ENCODE assay signal across 8 cellular contexts in the genomic region with DNA sequence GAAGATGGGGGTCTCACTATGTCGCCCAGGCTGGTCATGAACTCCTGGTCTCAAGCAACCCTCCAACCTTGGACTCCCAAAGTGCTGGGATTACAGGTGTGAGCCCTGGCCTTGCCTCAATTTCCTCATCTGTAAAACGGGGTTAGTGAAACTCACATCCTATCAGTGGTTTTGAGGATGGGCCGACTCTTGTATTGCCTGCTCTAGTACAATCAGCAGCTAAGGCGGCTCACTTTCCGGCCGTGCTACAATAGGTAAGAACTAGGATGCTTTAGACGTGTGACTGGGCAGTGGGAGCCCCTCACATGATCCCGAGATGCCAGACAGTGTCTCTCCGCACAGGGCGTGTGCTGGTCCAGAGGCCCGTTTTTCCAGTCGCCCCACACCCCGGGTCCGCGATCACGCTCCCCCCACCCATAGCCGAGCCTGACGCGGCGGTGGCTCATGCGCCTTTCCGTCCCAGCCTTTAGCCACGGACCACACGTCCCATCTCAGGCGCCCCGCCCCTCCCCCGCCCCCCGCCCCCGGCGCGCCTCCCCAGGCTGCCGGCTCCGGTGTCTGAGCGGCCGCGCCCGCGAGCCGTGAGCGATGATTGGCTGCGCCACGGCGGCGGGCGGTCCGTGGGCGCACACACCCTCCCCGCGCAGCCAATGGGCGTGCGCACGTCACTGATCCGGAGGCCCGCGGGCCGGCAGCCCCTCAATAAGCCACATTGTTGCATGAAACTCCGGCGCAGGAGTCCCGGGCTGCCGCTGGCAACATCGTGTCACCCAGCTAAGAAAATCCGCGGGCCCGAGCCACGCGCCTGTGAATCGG. TPM values are rescaled to one million over a fixed set of nuclear protein-coding genes. Genes with fewer than 3 reads are reported as not detected.
A peak's percentile ranks its signal among the peaks of the same experiment; 100 is the strongest.
DNase-seq lines count a peak whose midpoint lies in the region; ATAC-seq, FAIRE-seq and TF ChIP-seq lines count a peak whose summit lies in the region.

TSS of gene HK2 (plus strand) at position 710 of the 816 bp plus-strand sequence. CDS start 454 bp downstream, outside the sequence.

- H3K9me3 ChIP-seq in A549 = no peaks in the 10 kb centered on the region

- H3K4me2 ChIP-seq in A549 = peak within 1 kb of the TSS; percentile 88

- FAIRE-seq in A549 (lab: Jason Lieb, UNC) = no peak

- H3K4me3 ChIP-seq in A549 (peak within 1 kb of the TSS; percentile 47), kidney epithelial cell (ENCODE audit: low read depth, low read length) (peak within 1 kb of the TSS; percentile 67)

- H3K36me3 ChIP-seq in kidney epithelial cell (ENCODE audit: control insufficient read depth, insufficient read depth, low read length) = no peaks in the 10 kb centered on the region

- ATAC-seq in A549 = peak; percentile 80 to 88
- ATAC-seq in GM18511 (IDR thresholded peaks at IDR 0.05; ENCODE audit: unreplicated experiment) = peak; percentile 79
- peak; percentile 75 for ATAC-seq in HG02981 (IDR thresholded peaks at IDR 0.05; ENCODE audit: unreplicated experiment)

- TF ChIP-seq RAD21 in A549 (conservative IDR thresholded peaks at IDR 0.05 in 1 of 2, IDR thresholded peaks at IDR 0.05 in 1 of 2) = no peak

- POLR2A ChIA-PET in A549 (lab: Yijun Ruan, JAX) = interaction anchor here (0.6 kb wide), 1 partner anchor 117 kb away, joined by 4 read pairs; no protein-coding TSS in a partner anchor

- H3K4me1 ChIP-seq in A549 = peaks cover 7% of the 10 kb centered on the region; the same call in 1 of the 3 replicates

- no peak for TF ChIP-seq POLR2A in A549 (IDR thresholded peaks at IDR 0.05; ENCODE audit: low read length)

- no peaks in the 10 kb centered on the region for H3K27me3 ChIP-seq in kidney epithelial cell (ENCODE audit: control insufficient read depth, insufficient read depth, low read length)

- TF ChIP-seq EP300 in A549 (IDR thresholded peaks at IDR 0.05) = no peak

- WGBS in A549 (ENCODE audit: missing lambda C conversion rate) = 16% methylated on average over 39 of the region's 67 CpGs

- no peak for TF ChIP-seq CTCF in A549 (IDR thresholded peaks at IDR 0.05)
- TF ChIP-seq CTCF in kidney epithelial cell (IDR thresholded peaks at IDR 0.05; ENCODE audit: insufficient read depth, low read length, poor library complexity, severe bottlenecking) = no peak

- H3K27ac ChIP-seq in A549 = peak within 1 kb of the TSS; percentile 15 to 79; a peak in 5 of 6 replicates

- DNase-seq in A549 (ENCODE audit: low read depth in 1 of 2, low spot score in 1 of 2) (peak; percentile 62 to 78), NCI-H2196 treated with DMSO at 0.1 percent for 48 hours (lab: John Stamatoyannopoulos, UW; ENCODE audit: unreplicated experiment) (peak; percentile 35), kidney epithelial cell (ENCODE audit: low read depth) (no peak)
- peak; percentile 51 for DNase-seq in activated CD4-positive, CD25-positive, alpha-beta regulatory T cell treated with anti-CD3 and anti-CD28 coated beads, Interleukin-2, amount 50 U/mL, for 16 hours (ENCODE audit: low read depth, low spot score)
- DNase-seq in central memory CD4-positive, alpha-beta T cell = peak; percentile 78
- DNase-seq in stimulated activated CD4-positive, alpha-beta T cell treated with anti-CD3 and anti-CD28 coated beads, Interleukin-1b, Interleukin-23, amount 100 ng/mL, for 24 hours (ENCODE audit: low read depth in 4 of 4, low spot score in 1 of 4) = peak; percentile 58 to 82 (median 68)

- CTCF ChIA-PET in A549 (lab: Yijun Ruan, JAX) = interaction anchor here (0.6 to 5.1 kb wide), 6 partner anchors 9 to 145 kb away, joined by 3 to 69 read pairs (median 4); no protein-coding TSS in a partner anchor

TF ChIP-seq in A549, 52 proteins besides CTCF, POLR2A, EP300 and RAD21:
- TF ChIP-seq HOXB13 (CRISPR knock-in tag; IDR thresholded peaks at IDR 0.05; ENCODE audit: low read depth) = no peak
- TF ChIP-seq JUN (IDR thresholded peaks at IDR 0.05) = no peak
- no peak for TF ChIP-seq ELK1 (IDR thresholded peaks at IDR 0.05; ENCODE audit: low read depth, low read length)
- TF ChIP-seq POLR2AphosphoS2 (conservative IDR thresholded peaks at IDR 0.05; ENCODE audit: low read length) = no peak
- no peak for TF ChIP-seq ESRRA (IDR thresholded peaks at IDR 0.05; ENCODE audit: borderline replicate concordance, low read length)
TF ChIP-seq in A549: peak in this region for 0.

RNA-seq across cellular contexts. Expression of gene HK2, which starts in this region (rescaled TPM):
- 1.1 and 1.2 TPM in 2 replicates for polyA plus RNA-seq in A549 (2011; rRNA removed)
- polyA plus RNA-seq in A549 (2012; cell fraction: cytosol; rRNA removed) = 0.53 and 0.56 TPM in 2 replicates
- polyA plus RNA-seq in A549 (2012; cell fraction: nucleus; rRNA removed) = 0.74 and 2.2 TPM in 2 replicates
- 0.32 to 0.42 TPM (median 0.37 TPM) in 3 replicates for polyA plus RNA-seq in A549 (2017; fragmentation: RNase III; extraction: RNeasy Plus Mini Kit Qiagen cat#74134 plus additional on column Dnase treatment)
- 1.6 and 2.4 TPM in 2 replicates for polyA minus RNA-seq in A549 (2011; rRNA and poly(A)+ RNA removed)
- total RNA-seq in kidney epithelial cell = 19.6 and 20.7 TPM in 2 replicates
